9 cellular contexts compared by ENCODE assay signal in genomic region chr4:108030332-108030731, GRCh38. TPM values are rescaled to one million over a fixed set of nuclear protein-coding genes. Genes with fewer than 3 reads are reported as not detected.
A peak's percentile ranks its signal among the peaks of the same experiment; 100 is the strongest.
DNase-seq lines count a peak whose midpoint lies in the region; ATAC-seq, FAIRE-seq and TF ChIP-seq lines count a peak whose summit lies in the region.
"Had no signal": no experiment of that assay in that cellular context is flagged by ENCODE, and none has a peak within 500 bp of the region (broad histone marks: within the 10 kb centered on the region; RNA-seq: fewer than 3 reads in every experiment).

No MANE protein-coding gene starts in this region.

- H2AFZ ChIP-seq in keratinocyte (ENCODE audit: control insufficient read depth, low read length), result no peak overlapping the region

- peaks cover 33% of the 10 kb centered on the region for H3K36me3 Mint-ChIP-seq in T-cell

- POLR2A ChIA-PET in T-cell (lab: Charles Lee), result interaction anchor here (0.6 to 1.0 kb wide), 3 partner anchors 11 to 542 kb away, joined by 3 to 5 read pairs (median 4); no protein-coding TSS in a partner anchor

- no peak for FAIRE-seq in keratinocyte (lab: Jason Lieb, UNC)
- FAIRE-seq: frontal cortex had no signal

- H3K4me3 ChIP-seq in keratinocyte (ENCODE audit: control insufficient read depth in 2 of 3, extremely low read depth in 1 of 3, insufficient read depth in 2 of 3, low read depth in 1 of 3, low read length in 3 of 3), result no peak overlapping the region

- H3K27ac ChIP-seq in keratinocyte (ENCODE audit: control insufficient read depth, insufficient read depth, low read length), result no peak overlapping the region

- no peaks in the 10 kb centered on the region for H3K79me2 ChIP-seq in keratinocyte (ENCODE audit: control insufficient read depth, insufficient read depth, low read length)

- H3K4me1 ChIP-seq in keratinocyte (ENCODE audit: control insufficient read depth, extremely low read depth, insufficient read depth, low read length), result no peaks in the 10 kb centered on the region

- DNase-seq in ELF-1 (ENCODE audit: low read depth, low spot score) (peak; percentile 75), HuH-7 (ENCODE audit: low spot score) (peak; percentile 40), T-cell (peak; percentile 45 to 79 (median 67)), amniotic epithelial cell (ENCODE audit: low read depth) (peak; percentile 77), keratinocyte (ENCODE audit: low read depth, low spot score) (peak; percentile 7), cerebellum (ENCODE audit: low spot score) (no peak)
- peak; percentile 30 for DNase-seq in stimulated activated CD8-positive, alpha-beta memory T cell treated with anti-CD3 and anti-CD28 coated beads, Interleukin-12 subunit alpha, Interleukin-12 subunit beta, amount 100 ng/mL, for 24 hours (ENCODE audit: extremely low read depth)

- H4K20me1 ChIP-seq in keratinocyte (ENCODE audit: control insufficient read depth, extremely low read depth, insufficient read depth, low read length), result no peaks in the 10 kb centered on the region

- peaks cover 52 to 63% (median 58%) of the 10 kb centered on the region in 3 donors for H3K4me1 Mint-ChIP-seq in T-cell

- H3K36me3 ChIP-seq in keratinocyte (ENCODE audit: control insufficient read depth in 2 of 2, extremely low read depth in 1 of 2, insufficient read depth in 2 of 2, low read length in 2 of 2), result peaks cover 1 to 7% of the 10 kb centered on the region in 2 experiments

- H3K4me3 Mint-ChIP-seq in T-cell, result peak overlapping the region; percentile 21 to 69 (median 46)

- peak; percentile 40 to 64 (median 58) for TF ChIP-seq CTCF in keratinocyte (optimal IDR thresholded peaks at IDR 0.05 in 1 of 3, IDR thresholded peaks at IDR 0.05 in 1 of 3, conservative IDR thresholded peaks at IDR 0.05 in 1 of 3; ENCODE audit: extremely low read depth in 1 of 3, insufficient read depth in 2 of 3, low read length in 3 of 3)

- H3K4me2 ChIP-seq in keratinocyte (ENCODE audit: control insufficient read depth, extremely low read depth, insufficient read depth, low read depth, low read length), result no peak overlapping the region

- H3K9me1 ChIP-seq in keratinocyte (ENCODE audit: control insufficient read depth, extremely low read depth, insufficient read depth, low read length), result no peaks in the 10 kb centered on the region

- ATAC-seq in GM21515 (IDR thresholded peaks at IDR 0.05; ENCODE audit: unreplicated experiment) (peak; percentile 93), T-cell (replicated peaks in 1 of 4) (peak; percentile 81 to 91 (median 82))

- no peaks in the 10 kb centered on the region for H3K27me3 Mint-ChIP-seq in T-cell

- CTCF ChIA-PET in T-cell (lab: Charles Lee), result interaction anchor here (0.6 to 3.0 kb wide), 21 partner anchors 11 to 542 kb away, joined by 3 to 39 read pairs (median 4); no protein-coding TSS in a partner anchor

- H3K27ac Mint-ChIP-seq in T-cell, result peak overlapping the region; percentile 87 to 94

- no peaks in the 10 kb centered on the region for H3K9me3 Mint-ChIP-seq in T-cell

- H3K27me3 ChIP-seq in keratinocyte (ENCODE audit: control insufficient read depth, extremely low read depth, insufficient read depth, low read length), result no peaks in the 10 kb centered on the region

- H3K9ac ChIP-seq in keratinocyte (ENCODE audit: control insufficient read depth, extremely low read depth, insufficient read depth, low read length), result no peak overlapping the region

- dilution Hi-C loops in keratinocyte (cut with MboI; ENCODE audit: extremely low pct_ligation_motif_present, low sequenced_read_pairs), result no loop called here

- no peaks in the 10 kb centered on the region for H3K9me3 ChIP-seq in keratinocyte (ENCODE audit: control insufficient read depth, low read depth, low read length)

RNA-seq across cellular contexts. Expression of gene HADH, which starts 40.6 kb away (rescaled TPM):
- total RNA-seq in T-cell, result 10 to 100 TPM; 14.2 to 25.0 (median 17.8) TPM
- 37.7 to 49.5 TPM (median 49.3 TPM) in 3 replicates for polyA plus RNA-seq in keratinocyte
- polyA plus RNA-seq in keratinocyte (2011; ENCODE audit: low read depth), result 58.4 TPM
- polyA plus RNA-seq in keratinocyte (2011; cell fraction: cytosol; rRNA removed), result 45.3 and 61.1 TPM in 2 replicates
- polyA plus RNA-seq in keratinocyte (2011; cell fraction: nucleus; rRNA removed), result 45.7 and 47.2 TPM in 2 replicates
- polyA plus RNA-seq in keratinocyte (2012; ENCODE audit: low replicate concordance), result 23.1 and 33.9 TPM in 2 replicates
- 14.8 to 30.1 TPM (median 29.7 TPM) in 3 replicates for polyA minus RNA-seq in keratinocyte
- 26.5 TPM for polyA minus RNA-seq in keratinocyte (2011; cell fraction: cytosol; rRNA and poly(A)+ RNA removed)
- 10.3 and 19.8 TPM in 2 replicates for polyA minus RNA-seq in keratinocyte (2011; cell fraction: nucleus; rRNA and poly(A)+ RNA removed)
- total RNA-seq in cerebellum, result 17.5 TPM
